In genomic region chr3:4600526-4600925, GRCh38 we compare ENCODE assay signal across 18 cellular contexts.
DNase-seq lines count a peak whose midpoint lies in the region; ATAC-seq and TF ChIP-seq lines count a peak whose summit lies in the region.
"Had no signal": no experiment of that assay in that cellular context is flagged by ENCODE, and none has a peak within 500 bp of the region (broad histone marks: within the 10 kb centered on the region; RNA-seq: fewer than 3 reads in every experiment).

No MANE protein-coding gene starts in this region.

- intact Hi-C loops in dendritic cell treated with granulocyte-macrophage colony-stimulating factor and Interleukin-4, amounts not matched to agents 40 ng/mL and 50 ng/mL, for 4 days (cut with micrococcal nuclease), result no loop called here
- intact Hi-C loops in dorsolateral prefrontal cortex (cut with DNase I), result no loop called here

- H3K36me3 Mint-ChIP-seq in activated naive CD4-positive, alpha-beta T cell treated with anti-CD3 and anti-CD28 coated beads, Interleukin-2, amount 50 U/mL, for 24 hours, result peaks cover 7% of the 10 kb centered on the region
- H3K36me3 Mint-ChIP-seq in dendritic cell treated with granulocyte-macrophage colony-stimulating factor and Interleukin-4, amounts not matched to agents 40 ng/mL and 50 ng/mL, for 4 days (ENCODE audit: low read depth), result no peaks in the 10 kb centered on the region
- H3K36me3 Mint-ChIP-seq in naive B cell, result peaks cover 8 to 11% of the 10 kb centered on the region in 2 donors
- peaks cover 24 to 30% of the 10 kb centered on the region in 2 donors for H3K36me3 Mint-ChIP-seq in stimulated activated naive B cell treated with anti-CD40 and anti-IgM and Interleukin-4, amounts not matched to agents 10 μg/mL and 1 μg/mL and 100 μg/mL, for 72 hours
- peaks cover 0 to 1% of the 10 kb centered on the region in 2 donors for H3K36me3 Mint-ChIP-seq in activated T-cell treated with anti-CD3 and anti-CD28 coated beads, Interleukin-2, amount 50 U/mL, for 72 hours (ENCODE audit: insufficient read depth in 2 of 2)
- H3K36me3 Mint-ChIP-seq: CD14-positive monocyte; CD8-positive, alpha-beta T cell had no signal

- no peak overlapping the region for H3K4me3 Mint-ChIP-seq in activated naive CD4-positive, alpha-beta T cell treated with anti-CD3 and anti-CD28 coated beads, Interleukin-2, amount 50 U/mL, for 24 hours
- no peak overlapping the region for H3K4me3 Mint-ChIP-seq in dendritic cell treated with granulocyte-macrophage colony-stimulating factor and Interleukin-4, amounts not matched to agents 40 ng/mL and 50 ng/mL, for 4 days
- peak overlapping the region in 3 of 8 donors; percentile 9 to 66 (median 48) for H3K4me3 Mint-ChIP-seq in naive B cell
- H3K4me3 Mint-ChIP-seq in stimulated activated naive B cell treated with anti-CD40 and anti-IgM and Interleukin-4, amounts not matched to agents 10 μg/mL and 1 μg/mL and 100 μg/mL, for 72 hours, result peak overlapping the region in 1 of 2 donors; percentile 34
- no peak overlapping the region for H3K4me3 Mint-ChIP-seq in activated T-cell treated with anti-CD3 and anti-CD28 coated beads, Interleukin-2, amount 50 U/mL, for 72 hours
- H3K4me3 Mint-ChIP-seq: CD14-positive monocyte; CD8-positive, alpha-beta T cell; H9 had no signal

- TF ChIP-seq CTCF in coronary artery (IDR thresholded peaks at IDR 0.05) (no peak), dorsolateral prefrontal cortex (IDR thresholded peaks at IDR 0.05 in 54 of 56, conservative IDR thresholded peaks at IDR 0.05 in 2 of 56; ENCODE audit: low read depth in 1 of 56, partially characterized antibody in 56 of 56) (no peak)

- no peak overlapping the region for H3K27ac ChIP-seq in coronary artery
- no peak overlapping the region for H3K27ac ChIP-seq in dorsolateral prefrontal cortex
- H3K27ac ChIP-seq: 22Rv1, HL-60 had no signal

- peak overlapping the region; percentile 64 for H3K27ac Mint-ChIP-seq in activated naive CD4-positive, alpha-beta T cell treated with anti-CD3 and anti-CD28 coated beads, Interleukin-2, amount 50 U/mL, for 24 hours
- H3K27ac Mint-ChIP-seq in dendritic cell treated with granulocyte-macrophage colony-stimulating factor and Interleukin-4, amounts not matched to agents 40 ng/mL and 50 ng/mL, for 4 days, result peak overlapping the region; percentile 1
- H3K27ac Mint-ChIP-seq in naive B cell, result peak overlapping the region in 4 of 6 donors; percentile 3 to 68 (median 48)
- H3K27ac Mint-ChIP-seq in stimulated activated naive B cell treated with anti-CD40 and anti-IgM and Interleukin-4, amounts not matched to agents 10 μg/mL and 1 μg/mL and 100 μg/mL, for 72 hours, result peak overlapping the region; percentile 65
- no peak overlapping the region for H3K27ac Mint-ChIP-seq in activated T-cell treated with anti-CD3 and anti-CD28 coated beads, Interleukin-2, amount 50 U/mL, for 72 hours
- H3K27ac Mint-ChIP-seq: CD8-positive, alpha-beta T cell; H9 had no signal

- no peaks in the 10 kb centered on the region for H3K27me3 Mint-ChIP-seq in activated naive CD4-positive, alpha-beta T cell treated with anti-CD3 and anti-CD28 coated beads, Interleukin-2, amount 50 U/mL, for 24 hours
- H3K27me3 Mint-ChIP-seq in dendritic cell treated with granulocyte-macrophage colony-stimulating factor and Interleukin-4, amounts not matched to agents 40 ng/mL and 50 ng/mL, for 4 days, result no peaks in the 10 kb centered on the region
- H3K27me3 Mint-ChIP-seq in naive B cell, result no peaks in the 10 kb centered on the region
- H3K27me3 Mint-ChIP-seq in stimulated activated naive B cell treated with anti-CD40 and anti-IgM and Interleukin-4, amounts not matched to agents 10 μg/mL and 1 μg/mL and 100 μg/mL, for 72 hours, result no peaks in the 10 kb centered on the region
- no peaks in the 10 kb centered on the region for H3K27me3 Mint-ChIP-seq in activated T-cell treated with anti-CD3 and anti-CD28 coated beads, Interleukin-2, amount 50 U/mL, for 72 hours (ENCODE audit: low read depth)

- H3K9me3 Mint-ChIP-seq in activated naive CD4-positive, alpha-beta T cell treated with anti-CD3 and anti-CD28 coated beads, Interleukin-2, amount 50 U/mL, for 24 hours, result peaks cover 6% of the 10 kb centered on the region
- H3K9me3 Mint-ChIP-seq in dendritic cell treated with granulocyte-macrophage colony-stimulating factor and Interleukin-4, amounts not matched to agents 40 ng/mL and 50 ng/mL, for 4 days, result no peaks in the 10 kb centered on the region
- H3K9me3 Mint-ChIP-seq in naive B cell, result peaks cover 0 to 2% (median 0%) of the 10 kb centered on the region in 7 donors
- H3K9me3 Mint-ChIP-seq in stimulated activated naive B cell treated with anti-CD40 and anti-IgM and Interleukin-4, amounts not matched to agents 10 μg/mL and 1 μg/mL and 100 μg/mL, for 72 hours, result peaks cover 0 to 2% of the 10 kb centered on the region in 2 donors
- H3K9me3 Mint-ChIP-seq in activated T-cell treated with anti-CD3 and anti-CD28 coated beads, Interleukin-2, amount 50 U/mL, for 72 hours, result peaks cover 0 to 5% of the 10 kb centered on the region in 2 donors
- H3K9me3 Mint-ChIP-seq: CD8-positive, alpha-beta T cell; H9 had no signal

- H3K4me1 Mint-ChIP-seq in activated naive CD4-positive, alpha-beta T cell treated with anti-CD3 and anti-CD28 coated beads, Interleukin-2, amount 50 U/mL, for 24 hours, result peaks cover 56% of the 10 kb centered on the region
- H3K4me1 Mint-ChIP-seq in dendritic cell treated with granulocyte-macrophage colony-stimulating factor and Interleukin-4, amounts not matched to agents 40 ng/mL and 50 ng/mL, for 4 days (ENCODE audit: low read depth), result peaks cover 27% of the 10 kb centered on the region
- H3K4me1 Mint-ChIP-seq in naive B cell, result peaks cover 71 to 86% (median 86%) of the 10 kb centered on the region in 3 donors
- H3K4me1 Mint-ChIP-seq in stimulated activated naive B cell treated with anti-CD40 and anti-IgM and Interleukin-4, amounts not matched to agents 10 μg/mL and 1 μg/mL and 100 μg/mL, for 72 hours, result peaks cover 54 to 90% of the 10 kb centered on the region in 2 donors
- H3K4me1 Mint-ChIP-seq in activated T-cell treated with anti-CD3 and anti-CD28 coated beads, Interleukin-2, amount 50 U/mL, for 72 hours (ENCODE audit: low read depth), result peaks cover 19% of the 10 kb centered on the region

- no peaks in the 10 kb centered on the region for H3K27me3 ChIP-seq in dorsolateral prefrontal cortex

- no peak overlapping the region for H3K4me3 ChIP-seq in coronary artery
- no peak overlapping the region for H3K4me3 ChIP-seq in dorsolateral prefrontal cortex

- ATAC-seq in naive B cell (ENCODE audit: low read depth in 2 of 2), result no peak
- no peak for ATAC-seq in stimulated activated naive B cell treated with anti-CD40 and anti-IgM and Interleukin-4, amounts not matched to agents 10 μg/mL and 1 μg/mL and 100 μg/mL, for 72 hours (replicated peaks)
- ATAC-seq in activated T-cell treated with anti-CD3 and anti-CD28 coated beads, Interleukin-2, amount 50 U/mL, for 72 hours (replicated peaks in 1 of 2), result no peak
- ATAC-seq: CD8-positive, alpha-beta T cell had no signal

- no peak for DNase-seq in activated naive CD4-positive, alpha-beta T cell treated with anti-CD3 and anti-CD28 coated beads, Interleukin-2, amount 50 U/mL, for 16 hours
- no peak for DNase-seq in naive B cell
- DNase-seq in stimulated activated naive B cell treated with anti-CD40 and anti-IgM and Interleukin-4, amounts not matched to agents 10 μg/mL and 1 μg/mL and 100 μg/mL, for 72 hours, result no peak
- DNase-seq in coronary artery (ENCODE audit: low spot score), result no peak
- no peak for DNase-seq in activated T-cell treated with anti-CD3 and anti-CD28 coated beads, Interleukin-2, amount 50 U/mL, for 72 hours
- DNase-seq in dorsolateral prefrontal cortex, result no peak
- DNase-seq: CD8-positive, alpha-beta T cell; COR-L47; DMS153; DMS79 treated with DMSO at 0.1 percent for 48 hours; EL; GOT3; H9 had no signal
